ENCODE assay signal across 8 cellular contexts in the genomic region with DNA sequence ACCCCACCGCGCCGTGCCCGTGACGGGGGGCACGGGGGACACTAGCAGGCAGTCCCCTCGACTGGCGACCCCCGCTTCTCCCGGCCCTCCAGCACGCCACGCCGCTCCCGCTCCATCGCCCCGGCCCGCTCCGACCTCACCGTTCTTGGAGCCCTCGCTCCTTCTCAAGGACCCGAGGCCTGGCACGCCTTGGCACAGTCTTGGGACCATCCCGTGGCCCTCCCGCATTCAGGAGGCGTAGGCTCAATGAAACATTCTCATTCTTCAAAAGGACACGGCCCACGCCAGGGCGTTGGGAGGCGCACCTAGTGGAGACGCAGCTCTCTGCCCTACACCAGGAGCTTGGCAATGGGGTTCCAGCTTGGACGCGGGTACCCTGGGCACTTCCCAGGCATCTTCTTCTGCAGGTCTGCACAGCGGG. TPM values are rescaled to one million over a fixed set of nuclear protein-coding genes. Genes with fewer than 3 reads are reported as not detected.
A peak's percentile ranks its signal among the peaks of the same experiment; 100 is the strongest.
DNase-seq lines count a peak whose midpoint lies in the region; ATAC-seq, FAIRE-seq and TF ChIP-seq lines count a peak whose summit lies in the region.

No MANE protein-coding gene starts in this region.

- TF ChIP-seq CTCF in 22Rv1 (IDR thresholded peaks at IDR 0.05) (no peak), HepG2 (CRISPR knock-in tag; IDR thresholded peaks at IDR 0.05) (no peak), transverse colon (IDR thresholded peaks at IDR 0.05) (no peak)

- ATAC-seq in HepG2 = no peak
- no peak for ATAC-seq in GM19035 (IDR thresholded peaks at IDR 0.05; ENCODE audit: unreplicated experiment)

- in situ Hi-C loops in HepG2 (cut with HindIII; ENCODE audit: extremely low pct_ligation_motif_present, low pct_unique_long_range_greater_than_20kb) = loop anchor here (10.0 kb wide), 1 partner anchor 88 kb away; no protein-coding TSS in a partner anchor
- in situ Hi-C loops in transverse colon (cut with MboI; ENCODE audit: low pct_ligation_motif_present in 1 of 4, low pct_unique_long_range_greater_than_20kb in 1 of 4, low sequenced_read_pairs in 3 of 4) = no loop called here

- TF ChIP-seq EP300 in HepG2 (IDR thresholded peaks at IDR 0.05; ENCODE audit: low read depth in 2 of 2, low read length in 2 of 2) = no peak
- TF ChIP-seq EP300 in HepG2 (CRISPR knock-in tag; IDR thresholded peaks at IDR 0.05; ENCODE audit: borderline replicate concordance) = no peak
- TF ChIP-seq EP300 in transverse colon (IDR thresholded peaks at IDR 0.05; ENCODE audit: low read depth) = no peak

- no peaks in the 10 kb centered on the region for H4K20me1 ChIP-seq in HepG2 (ENCODE audit: insufficient read depth, low read length)

- intact Hi-C loops in HepG2 (cut with micrococcal nuclease; ENCODE audit: unreplicated experiment) = no loop called here
- intact Hi-C loops in transverse colon (cut with DNase I; ENCODE audit: low total_unique reads) = no loop called here

- H3K4me1 ChIP-seq in HepG2 (ENCODE audit: insufficient read depth, low read length) (peaks cover 23% of the 10 kb centered on the region), transverse colon (peaks cover 0 to 18% (median 9%) of the 10 kb centered on the region in 4 donors)

- no peaks in the 10 kb centered on the region for H3K79me2 ChIP-seq in HepG2 (ENCODE audit: insufficient read depth, low read length)

- TF ChIP-seq RAD21 in HepG2 (CRISPR knock-in tag; IDR thresholded peaks at IDR 0.05) = no peak

- FAIRE-seq in HepG2 (lab: Jason Lieb, UNC) = no peak

- WGBS in HepG2 (ENCODE audit: low lambda C conversion rate) = 87% methylated on average over 31 of the region's 33 CpGs
- WGBS in transverse colon (ENCODE audit: low coverage in 1 of 2), 2 donors = 19% methylated on average over 26 of the region's 33 CpGs; no CpG with 5 or more reads in 1 of the 2 donors

- H3K9me3 ChIP-seq in HepG2 (ENCODE audit: low read length) = no peaks in the 10 kb centered on the region
- no peaks in the 10 kb centered on the region for H3K9me3 ChIP-seq in transverse colon

- no peak overlapping the region for H3K4me2 ChIP-seq in HepG2 (ENCODE audit: low read depth, low read length)

- POLR2A ChIA-PET in HepG2 (lab: Yijun Ruan, JAX) = interaction anchor here (2.5 kb wide), 1 partner anchor 23 kb away, joined by 11 read pairs; a partner anchor contains a TSS

- DNase-seq in Daoy (ENCODE audit: low read depth) (peak; percentile 40), HepG2 (ENCODE audit: low spot score) (no peak), ecto neural progenitor cell (ENCODE audit: low spot score) (no peak), transverse colon (no peak), Kasumi-1 (lab: John Stamatoyannopoulos, UW) (no peak)

- no peak overlapping the region; a peak in 1 of 6 replicates for H3K4me3 ChIP-seq in HepG2 (replicated peaks in 1 of 3; ENCODE audit: insufficient read depth in 1 of 3, low read depth in 2 of 3, low read length in 3 of 3)
- H3K4me3 ChIP-seq in transverse colon = no peak overlapping the region

- H3K36me3 ChIP-seq in HepG2 (replicated peaks in 1 of 2; ENCODE audit: control insufficient read depth in 1 of 2, insufficient read depth in 2 of 2, low read length in 2 of 2) = peaks cover 1 to 7% of the 10 kb centered on the region in 2 experiments; a peak in 2 of 5 replicates
- peaks cover 0 to 12% (median 3%) of the 10 kb centered on the region in 4 donors for H3K36me3 ChIP-seq in transverse colon

- no peaks in the 10 kb centered on the region; a peak in 1 of 5 replicates for H3K27me3 ChIP-seq in HepG2 (ENCODE audit: control insufficient read depth in 1 of 2, insufficient read depth in 2 of 2, low read length in 2 of 2)
- H3K27me3 ChIP-seq in transverse colon = peaks cover 49% of the 10 kb centered on the region

- no peak for TF ChIP-seq POLR2A in HepG2 (IDR thresholded peaks at IDR 0.05; ENCODE audit: insufficient read depth in 1 of 2, low read depth in 2 of 2, low read length in 2 of 2)
- no peak for TF ChIP-seq POLR2A in transverse colon (IDR thresholded peaks at IDR 0.05)

- no peak overlapping the region for H3K9ac ChIP-seq in HepG2 (ENCODE audit: insufficient read depth, low read depth, low read length)

- no peak overlapping the region for H2AFZ ChIP-seq in HepG2 (ENCODE audit: low read length)

- H3K27ac ChIP-seq in 22Rv1 = 0 out of 2 replicates have a peak overlapping the region, but pooled peaks have one; percentile 50
- peak overlapping the region; percentile 93 for H3K27ac ChIP-seq in angular gyrus (ENCODE audit: low read depth, low read length)
- no peak overlapping the region for H3K27ac ChIP-seq in HepG2 (ENCODE audit: extremely low read length, insufficient read depth, low read length)
- H3K27ac ChIP-seq in transverse colon = no peak overlapping the region

- CTCF ChIA-PET in HepG2 (lab: Yijun Ruan, JAX; ENCODE audit: low intra/inter-chr PET ratio, low total read pairs) = interaction anchor here (2.4 kb wide), 1 partner anchor 91 kb away, joined by 24 read pairs; no protein-coding TSS in a partner anchor

- BruUV-seq in HepG2 (replicated peaks; lab: Mats Ljungman, UMichigan) = no TSS peak

RNA-seq across cellular contexts. Expression of a gene that starts 0.5 kb away (rescaled TPM):
- 0.45 TPM in 1 of 2 replicates, not detected in the other for total RNA-seq in Daoy (2014; rRNA removed; shearing (Covaris generic))
- total RNA-seq in HepG2 (2016; rRNA removed; fragmentation: Illumina TruSeq; extraction: Trizol) = 2.3 and 4.6 TPM in 2 replicates
- 5.9 and 6.2 TPM in 2 replicates for total RNA-seq in HepG2 (2016; cell fraction: cytosol; rRNA removed; fragmentation: Illumina TruSeq; extraction: Trizol; ENCODE audit: low read depth)
- 2.4 and 5.4 TPM in 2 replicates for total RNA-seq in HepG2 (2016; cell fraction: insoluble cytoplasmic fraction; rRNA removed; fragmentation: Illumina TruSeq; extraction: Trizol)
- 8.1 and 8.5 TPM in 2 replicates for total RNA-seq in HepG2 (2016; cell fraction: membrane; rRNA removed; fragmentation: Illumina TruSeq; extraction: Trizol)
- 3.8 and 4.7 TPM in 2 replicates for total RNA-seq in HepG2 (2016; cell fraction: nucleus; rRNA removed; fragmentation: Illumina TruSeq; extraction: Trizol)
- polyA plus RNA-seq in HepG2 (2011; rRNA removed) = 9.8 and 18.8 TPM in 2 replicates
- 11.5 and 15.3 TPM in 2 replicates for polyA plus RNA-seq in HepG2 (2011; cell fraction: cytosol; rRNA removed)
- 12.2 and 12.9 TPM in 2 replicates for polyA plus RNA-seq in HepG2 (2011; cell fraction: nucleus; rRNA removed)
- 4.3 and 5.9 TPM in 2 replicates for polyA plus RNA-seq in HepG2 (2012)
- polyA plus RNA-seq in HepG2 (2016; cell fraction: cytosol; fragmentation: Illumina TruSeq; extraction: Trizol; ENCODE audit: low read depth) = 8.6 and 10.1 TPM in 2 replicates
- 3.8 and 4.5 TPM in 2 replicates for polyA plus RNA-seq in HepG2 (2016; cell fraction: insoluble cytoplasmic fraction; fragmentation: Illumina TruSeq; extraction: Trizol; ENCODE audit: low read depth)
- 11.3 and 12.9 TPM in 2 replicates for polyA plus RNA-seq in HepG2 (2016; cell fraction: membrane; fragmentation: Illumina TruSeq; extraction: Trizol; ENCODE audit: low read depth)
- polyA plus RNA-seq in HepG2 (2016; cell fraction: nucleus; fragmentation: Illumina TruSeq; extraction: Trizol; ENCODE audit: insufficient read depth, low read depth) = 11.5 and 12.9 TPM in 2 replicates
- 13.1 and 35.4 TPM in 2 replicates for polyA minus RNA-seq in HepG2 (2011; rRNA and poly(A)+ RNA removed; ENCODE audit: low replicate concordance)
- polyA minus RNA-seq in HepG2 (2011; cell fraction: cytosol; rRNA and poly(A)+ RNA removed) = 8.0 and 9.5 TPM in 2 replicates
- 1.7 and 2.4 TPM in 2 replicates for polyA minus RNA-seq in HepG2 (2011; cell fraction: nucleus; rRNA and poly(A)+ RNA removed)
- not detected for total RNA-seq in transverse colon

RNA-seq across cellular contexts. Expression of a gene that starts 22.8 kb away (rescaled TPM):
- total RNA-seq in Daoy (2014; rRNA removed; shearing (Covaris generic)) = 470 and 520 TPM in 2 replicates
- 188 and 189 TPM in 2 replicates for total RNA-seq in HepG2 (2016; rRNA removed; fragmentation: Illumina TruSeq; extraction: Trizol)
- total RNA-seq in HepG2 (2016; cell fraction: cytosol; rRNA removed; fragmentation: Illumina TruSeq; extraction: Trizol; ENCODE audit: low read depth) = 90.0 and 90.2 TPM in 2 replicates
- 172 and 181 TPM in 2 replicates for total RNA-seq in HepG2 (2016; cell fraction: insoluble cytoplasmic fraction; rRNA removed; fragmentation: Illumina TruSeq; extraction: Trizol)
- total RNA-seq in HepG2 (2016; cell fraction: membrane; rRNA removed; fragmentation: Illumina TruSeq; extraction: Trizol) = 87.8 and 90.8 TPM in 2 replicates
- total RNA-seq in HepG2 (2016; cell fraction: nucleus; rRNA removed; fragmentation: Illumina TruSeq; extraction: Trizol) = 70.6 and 74.1 TPM in 2 replicates
- 205 and 222 TPM in 2 replicates for polyA plus RNA-seq in HepG2 (2011; rRNA removed)
- 175 and 335 TPM in 2 replicates for polyA plus RNA-seq in HepG2 (2011; cell fraction: cytosol; rRNA removed)
- polyA plus RNA-seq in HepG2 (2011; cell fraction: nucleus; rRNA removed) = 191 and 222 TPM in 2 replicates
- polyA plus RNA-seq in HepG2 (2012) = 86.4 and 120 TPM in 2 replicates
- 73.8 and 86.7 TPM in 2 replicates for polyA plus RNA-seq in HepG2 (2016; cell fraction: cytosol; fragmentation: Illumina TruSeq; extraction: Trizol; ENCODE audit: low read depth)
- 149 and 196 TPM in 2 replicates for polyA plus RNA-seq in HepG2 (2016; cell fraction: insoluble cytoplasmic fraction; fragmentation: Illumina TruSeq; extraction: Trizol; ENCODE audit: low read depth)
- 72.3 and 75.2 TPM in 2 replicates for polyA plus RNA-seq in HepG2 (2016; cell fraction: membrane; fragmentation: Illumina TruSeq; extraction: Trizol; ENCODE audit: low read depth)
- 134 and 136 TPM in 2 replicates for polyA plus RNA-seq in HepG2 (2016; cell fraction: nucleus; fragmentation: Illumina TruSeq; extraction: Trizol; ENCODE audit: insufficient read depth, low read depth)
- 163 and 283 TPM in 2 replicates for polyA minus RNA-seq in HepG2 (2011; rRNA and poly(A)+ RNA removed; ENCODE audit: low replicate concordance)
- polyA minus RNA-seq in HepG2 (2011; cell fraction: cytosol; rRNA and poly(A)+ RNA removed) = 82.7 and 99.4 TPM in 2 replicates
- polyA minus RNA-seq in HepG2 (2011; cell fraction: nucleus; rRNA and poly(A)+ RNA removed) = 41.8 and 44.1 TPM in 2 replicates
- total RNA-seq in transverse colon = 100 to 1,000 TPM; 144 to 268 (median 179) TPM

RNA-seq across cellular contexts. Expression of a gene that starts 23.1 kb away (rescaled TPM):
- total RNA-seq in Daoy (2014; rRNA removed; shearing (Covaris generic)) = 126 and 145 TPM in 2 replicates
- 44.6 and 46.2 TPM in 2 replicates for total RNA-seq in HepG2 (2016; rRNA removed; fragmentation: Illumina TruSeq; extraction: Trizol)
- 26.8 and 31.4 TPM in 2 replicates for total RNA-seq in HepG2 (2016; cell fraction: cytosol; rRNA removed; fragmentation: Illumina TruSeq; extraction: Trizol; ENCODE audit: low read depth)
- total RNA-seq in HepG2 (2016; cell fraction: insoluble cytoplasmic fraction; rRNA removed; fragmentation: Illumina TruSeq; extraction: Trizol) = 36.8 and 44.8 TPM in 2 replicates
- total RNA-seq in HepG2 (2016; cell fraction: membrane; rRNA removed; fragmentation: Illumina TruSeq; extraction: Trizol) = 34.9 and 35.2 TPM in 2 replicates
- total RNA-seq in HepG2 (2016; cell fraction: nucleus; rRNA removed; fragmentation: Illumina TruSeq; extraction: Trizol) = 21.6 and 22.6 TPM in 2 replicates
- 27.0 and 28.9 TPM in 2 replicates for polyA plus RNA-seq in HepG2 (2011; rRNA removed)
- polyA plus RNA-seq in HepG2 (2011; cell fraction: cytosol; rRNA removed) = 18.7 and 29.0 TPM in 2 replicates
- 45.0 and 51.2 TPM in 2 replicates for polyA plus RNA-seq in HepG2 (2011; cell fraction: nucleus; rRNA removed)
- 13.7 and 15.9 TPM in 2 replicates for polyA plus RNA-seq in HepG2 (2012)
- polyA plus RNA-seq in HepG2 (2016; cell fraction: cytosol; fragmentation: Illumina TruSeq; extraction: Trizol; ENCODE audit: low read depth) = 25.8 and 27.7 TPM in 2 replicates
- 36.1 and 38.2 TPM in 2 replicates for polyA plus RNA-seq in HepG2 (2016; cell fraction: insoluble cytoplasmic fraction; fragmentation: Illumina TruSeq; extraction: Trizol; ENCODE audit: low read depth)
- polyA plus RNA-seq in HepG2 (2016; cell fraction: membrane; fragmentation: Illumina TruSeq; extraction: Trizol; ENCODE audit: low read depth) = 21.6 and 25.1 TPM in 2 replicates
- polyA plus RNA-seq in HepG2 (2016; cell fraction: nucleus; fragmentation: Illumina TruSeq; extraction: Trizol; ENCODE audit: insufficient read depth, low read depth) = 42.3 and 43.7 TPM in 2 replicates
- 54.2 and 128 TPM in 2 replicates for polyA minus RNA-seq in HepG2 (2011; rRNA and poly(A)+ RNA removed; ENCODE audit: low replicate concordance)
- 14.5 and 19.5 TPM in 2 replicates for polyA minus RNA-seq in HepG2 (2011; cell fraction: cytosol; rRNA and poly(A)+ RNA removed)
- 18.6 and 24.2 TPM in 2 replicates for polyA minus RNA-seq in HepG2 (2011; cell fraction: nucleus; rRNA and poly(A)+ RNA removed)
- total RNA-seq in transverse colon = 10 to 100 TPM; 42.1 to 90.8 (median 50.4) TPM

RNA-seq across cellular contexts. Expression of a gene that starts 44.6 kb away (rescaled TPM):
- total RNA-seq in Daoy (2014; rRNA removed; shearing (Covaris generic)) = 30.8 and 32.9 TPM in 2 replicates
- total RNA-seq in HepG2 (2016; rRNA removed; fragmentation: Illumina TruSeq; extraction: Trizol) = 16.0 and 21.3 TPM in 2 replicates
- 26.4 and 33.2 TPM in 2 replicates for total RNA-seq in HepG2 (2016; cell fraction: cytosol; rRNA removed; fragmentation: Illumina TruSeq; extraction: Trizol; ENCODE audit: low read depth)
- total RNA-seq in HepG2 (2016; cell fraction: insoluble cytoplasmic fraction; rRNA removed; fragmentation: Illumina TruSeq; extraction: Trizol) = 15.8 and 22.8 TPM in 2 replicates
- total RNA-seq in HepG2 (2016; cell fraction: membrane; rRNA removed; fragmentation: Illumina TruSeq; extraction: Trizol) = 34.4 and 37.9 TPM in 2 replicates
- total RNA-seq in HepG2 (2016; cell fraction: nucleus; rRNA removed; fragmentation: Illumina TruSeq; extraction: Trizol) = 9.6 and 15.0 TPM in 2 replicates
- polyA plus RNA-seq in HepG2 (2011; rRNA removed) = 27.3 and 33.7 TPM in 2 replicates
- 17.2 and 24.7 TPM in 2 replicates for polyA plus RNA-seq in HepG2 (2011; cell fraction: cytosol; rRNA removed)
- 44.4 and 50.4 TPM in 2 replicates for polyA plus RNA-seq in HepG2 (2011; cell fraction: nucleus; rRNA removed)
- polyA plus RNA-seq in HepG2 (2012) = 9.2 and 17.6 TPM in 2 replicates
- 38.0 and 46.9 TPM in 2 replicates for polyA plus RNA-seq in HepG2 (2016; cell fraction: cytosol; fragmentation: Illumina TruSeq; extraction: Trizol; ENCODE audit: low read depth)
- polyA plus RNA-seq in HepG2 (2016; cell fraction: insoluble cytoplasmic fraction; fragmentation: Illumina TruSeq; extraction: Trizol; ENCODE audit: low read depth) = 25.7 and 29.6 TPM in 2 replicates
- 45.5 and 48.8 TPM in 2 replicates for polyA plus RNA-seq in HepG2 (2016; cell fraction: membrane; fragmentation: Illumina TruSeq; extraction: Trizol; ENCODE audit: low read depth)
- 36.3 and 38.7 TPM in 2 replicates for polyA plus RNA-seq in HepG2 (2016; cell fraction: nucleus; fragmentation: Illumina TruSeq; extraction: Trizol; ENCODE audit: insufficient read depth, low read depth)
- 16.8 and 17.2 TPM in 2 replicates for polyA minus RNA-seq in HepG2 (2011; rRNA and poly(A)+ RNA removed; ENCODE audit: low replicate concordance)
- polyA minus RNA-seq in HepG2 (2011; cell fraction: cytosol; rRNA and poly(A)+ RNA removed) = 3.6 and 6.2 TPM in 2 replicates
- polyA minus RNA-seq in HepG2 (2011; cell fraction: nucleus; rRNA and poly(A)+ RNA removed) = 8.6 and 13.4 TPM in 2 replicates
- 10 to 100 TPM in 3 of 4 donors, 1 to 10 TPM in 1; 8.1 to 82.0 (median 12.7) TPM for total RNA-seq in transverse colon

Comparison
In these comparisons a context has a peak if more than half of its experiments do, and no peak if none do; other contexts are left out.
1. H3K27ac ChIP-seq: peak in 22Rv1 (single experiment) and angular gyrus (single experiment); none in HepG2 (single experiment) and transverse colon (0 of 4).